ENCODE assay signal across 25 cellular contexts in genomic region chr12:16266085-16266484, GRCh38. TPM values are rescaled to one million over a fixed set of nuclear protein-coding genes. Genes with fewer than 3 reads are reported as not detected.
"Had no signal": no experiment of that assay in that cellular context is flagged by ENCODE, and none has a peak within 500 bp of the region (broad histone marks: within the 10 kb centered on the region; RNA-seq: fewer than 3 reads in every experiment).

No MANE protein-coding gene starts in this region.

- ATAC-seq: esophagus mucosa; foreskin keratinocyte; left colon; natural killer cell treated with Interleukin-12 subunit alpha and Interleukin-12 subunit beta and Interleukin-15 and Interleukin-18, amount 100 ng/mL, for 72 hours had no signal

- H3K27ac ChIP-seq: foreskin keratinocyte, hepatocyte, neural progenitor cell, ovary, right atrium auricular region, sigmoid colon had no signal

- H3K27me3 ChIP-seq: foreskin keratinocyte, hepatocyte, neural progenitor cell, ovary, right atrium auricular region, sigmoid colon had no signal

- H3K4me1 Mint-ChIP-seq: central memory CD8-positive, alpha-beta T cell; memory B cell; mesothelial cell of epicardium had no signal

- H3K36me3 ChIP-seq: neural progenitor cell, ovary, right atrium auricular region, sigmoid colon had no signal

- H3K9me3 ChIP-seq: ovary, right atrium auricular region, sigmoid colon had no signal

- H3K4me3 ChIP-seq: hepatocyte, neural progenitor cell, ovary, right atrium auricular region, sigmoid colon had no signal

- H3K4me1 ChIP-seq: foreskin keratinocyte, right atrium auricular region had no signal

- H3K4me3 Mint-ChIP-seq: central memory CD8-positive, alpha-beta T cell; memory B cell; mesothelial cell of epicardium; natural killer cell treated with Interleukin-12 subunit alpha and Interleukin-12 subunit beta and Interleukin-15 and Interleukin-18, amount 100 ng/mL, for 72 hours; neural progenitor cell had no signal

- H3K36me3 Mint-ChIP-seq: memory B cell, mesothelial cell of epicardium, neural progenitor cell had no signal

- H3K27ac Mint-ChIP-seq: memory B cell; mesothelial cell of epicardium; natural killer cell treated with Interleukin-12 subunit alpha and Interleukin-12 subunit beta and Interleukin-15 and Interleukin-18, amount 100 ng/mL, for 72 hours; neural progenitor cell had no signal

- DNase-seq: effector memory CD4-positive, alpha-beta T cell; foreskin keratinocyte; head of caudate nucleus; left colon; nucleus accumbens; ovary; sigmoid colon; small intestine; stimulated activated CD4-positive, alpha-beta T cell treated with anti-CD3 and anti-CD28 coated beads, Interleukin-12 subunit alpha, Interleukin-12 subunit beta, amount 100 ng/mL, for 4 hours; stimulated activated naive CD4-positive, alpha-beta T cell treated with Interleukin-2 at 50 U/mL for 16 hours; trophoblast cell had no signal

- H3K27me3 Mint-ChIP-seq: central memory CD8-positive, alpha-beta T cell; memory B cell; natural killer cell treated with Interleukin-12 subunit alpha and Interleukin-12 subunit beta and Interleukin-15 and Interleukin-18, amount 100 ng/mL, for 72 hours had no signal

RNA-seq across cellular contexts. Expression of gene SLC15A5, which starts 11.4 kb away (rescaled TPM):
- total RNA-seq: esophagus mucosa; foreskin keratinocyte; kidney epithelial cell; left colon; lower leg skin; mesothelial cell of epicardium; mucosa of gallbladder; myocyte; natural killer cell treated with Interleukin-12 subunit alpha and Interleukin-12 subunit beta and Interleukin-15 and Interleukin-18, amount 100 ng/mL, for 72 hours; ovary; posterior vena cava; right atrium auricular region; sigmoid colon; temporal lobe had no signal
